Comparison of ENCODE assay signal across 24 cellular contexts in genomic region chr11:114287154-114287553, GRCh38. TPM values are rescaled to one million over a fixed set of nuclear protein-coding genes. Genes with fewer than 3 reads are reported as not detected.
DNase-seq lines count a peak whose midpoint lies in the region; ATAC-seq, FAIRE-seq and TF ChIP-seq lines count a peak whose summit lies in the region.
"Had no signal": no experiment of that assay in that cellular context is flagged by ENCODE, and none has a peak within 500 bp of the region (broad histone marks: within the 10 kb centered on the region; RNA-seq: fewer than 3 reads in every experiment).

No MANE protein-coding gene starts in this region.

- H3K4me3 ChIP-seq in SK-N-SH (ENCODE audit: low read depth in 2 of 2, low read length in 1 of 2), result no peak overlapping the region
- H3K4me3 ChIP-seq in A549, result no peak overlapping the region
- H3K4me3 ChIP-seq in HEK293 (ENCODE audit: low read depth, low read length), result no peak overlapping the region
- H3K4me3 ChIP-seq in RWPE2 (ENCODE audit: severe bottlenecking), result no peak overlapping the region
- H3K4me3 ChIP-seq: BLaER1 had no signal

- no peak for DNase-seq in SK-N-SH
- DNase-seq in A549 (ENCODE audit: low read depth in 1 of 2, low spot score in 1 of 2), result no peak
- no peak for DNase-seq in RWPE2 (ENCODE audit: low spot score)
- no peak for DNase-seq in OCI-M2 (lab: John Stamatoyannopoulos, UW; ENCODE audit: unreplicated experiment)
- no peak for DNase-seq in NCI-H2081 treated with DMSO at 0.1 percent for 48 hours (lab: John Stamatoyannopoulos, UW)
- DNase-seq: ACHN; BE2C; C1 segment of cervical spinal cord; CD4-positive, alpha-beta memory T cell; CD4-positive, CD25-positive, alpha-beta regulatory T cell; CD8-positive, alpha-beta memory T cell; COR-L47; DMS 273 treated with DMSO at 0.1 percent for 48 hours; DMS79 treated with DMSO at 0.1 percent for 48 hours; GF-D8 had no signal

- WGBS in SK-N-SH (ENCODE audit: low lambda C conversion rate), result 76% methylated on average over 2 of the region's 2 CpGs
- WGBS in A549 (ENCODE audit: missing lambda C conversion rate), result 80% methylated on average over 2 of the region's 2 CpGs

- FAIRE-seq in A549 (lab: Jason Lieb, UNC), result no peak
- FAIRE-seq: G401.6, GM12891, GM19239 had no signal

- CTCF ChIA-PET in SK-N-SH (lab: Yijun Ruan, JAX), result interaction anchor here (3.5 kb wide), 1 partner anchor 25 kb away, joined by 15 read pairs; no protein-coding TSS in a partner anchor
- CTCF ChIA-PET in A549 (lab: Yijun Ruan, JAX), result interaction anchor here (1.4 kb wide), 1 partner anchor 26 kb away, joined by 4 read pairs; no protein-coding TSS in a partner anchor
- CTCF ChIA-PET in HEK293 (lab: Yijun Ruan, JAX), result interaction anchor here (0.6 to 1.8 kb wide), 5 partner anchors 9 to 299 kb away, joined by 3 to 9 read pairs (median 3); no protein-coding TSS in a partner anchor

- H3K9me2 ChIP-seq in SK-N-SH, result no peaks in the 10 kb centered on the region

- H3K36me3 ChIP-seq in SK-N-SH (replicated peaks in 1 of 2; ENCODE audit: control insufficient read depth in 1 of 2, insufficient read depth in 2 of 2, low read length in 1 of 2) (no peaks in the 10 kb centered on the region), HEK293 (ENCODE audit: control insufficient read depth in 2 of 2, insufficient read depth in 1 of 2, low read length in 2 of 2) (no peaks in the 10 kb centered on the region), RWPE2 (ENCODE audit: low read depth) (no peaks in the 10 kb centered on the region)
- H3K36me3 ChIP-seq: BE2C, BLaER1 had no signal

- no peak for TF ChIP-seq EP300 in SK-N-SH (IDR thresholded peaks at IDR 0.05; ENCODE audit: borderline replicate concordance in 1 of 2, low read depth in 1 of 2, low read length in 1 of 2)
- TF ChIP-seq EP300 in A549 (IDR thresholded peaks at IDR 0.05), result no peak

- no peaks in the 10 kb centered on the region for H3K9me3 ChIP-seq in SK-N-SH
- H3K9me3 ChIP-seq in A549, result peaks cover 3% of the 10 kb centered on the region; the same call in 1 of the 3 replicates
- no peaks in the 10 kb centered on the region for H3K9me3 ChIP-seq in HEK293 (ENCODE audit: control insufficient read depth, insufficient read depth, low read depth, low read length)
- no peaks in the 10 kb centered on the region for H3K9me3 ChIP-seq in RWPE2 (ENCODE audit: severe bottlenecking)
- H3K9me3 ChIP-seq: BE2C, BLaER1 had no signal

- POLR2A ChIA-PET in SK-N-SH (lab: Yijun Ruan, JAX), result no interaction called here
- POLR2A ChIA-PET in A549 (lab: Yijun Ruan, JAX), result interaction anchor here (1.2 kb wide), 1 partner anchor 9 kb away, joined by 4 read pairs; the partner anchor contains the start of gene NNMT
- POLR2A ChIA-PET in HEK293 (lab: Yijun Ruan, JAX), result no interaction called here

- no peak for TF ChIP-seq POLR2A in A549 (IDR thresholded peaks at IDR 0.05; ENCODE audit: low read length)

- H3K4me2 ChIP-seq in SK-N-SH (no peak overlapping the region), A549 (no peak overlapping the region)
- H3K4me2 ChIP-seq: BLaER1 had no signal

- no peaks in the 10 kb centered on the region for H3K79me2 ChIP-seq in SK-N-SH (ENCODE audit: insufficient read depth)

- H3K27me3 ChIP-seq in SK-N-SH (ENCODE audit: insufficient read depth), result no peaks in the 10 kb centered on the region
- H3K27me3 ChIP-seq in RWPE2 (ENCODE audit: insufficient read depth, poor library complexity, severe bottlenecking), result no peaks in the 10 kb centered on the region
- H3K27me3 ChIP-seq: BE2C, BLaER1 had no signal

- ATAC-seq in SK-N-SH treated with all-trans-retinoic acid at 6 μM for 48 hours, result no peak
- ATAC-seq in A549, result no peak
- no peak for ATAC-seq in RWPE2 (ENCODE audit: low read depth)
- ATAC-seq in HG03565 (IDR thresholded peaks at IDR 0.05; ENCODE audit: unreplicated experiment), result no peak

- H2AFZ ChIP-seq in SK-N-SH (ENCODE audit: low read depth), result no peak overlapping the region

- no peak for TF ChIP-seq RAD21 in SK-N-SH (IDR thresholded peaks at IDR 0.05; ENCODE audit: low read length)
- no peak for TF ChIP-seq RAD21 in A549 (conservative IDR thresholded peaks at IDR 0.05 in 1 of 2, IDR thresholded peaks at IDR 0.05 in 1 of 2)

- TF ChIP-seq CTCF in SK-N-SH (IDR thresholded peaks at IDR 0.05) (no peak), A549 (IDR thresholded peaks at IDR 0.05) (no peak), HEK293 (tag by site-specific recombination; IDR thresholded peaks at IDR 0.05) (no peak), RWPE2 (IDR thresholded peaks at IDR 0.05; ENCODE audit: poor library complexity, severe bottlenecking) (no peak)

- H3K4me1 ChIP-seq in SK-N-SH (ENCODE audit: control insufficient read depth in 1 of 2, insufficient read depth in 2 of 2, low read depth in 1 of 2, low read length in 1 of 2) (peaks cover 5 to 12% of the 10 kb centered on the region in 2 experiments; a peak in 3 of 4 replicates), A549 (peaks cover 65% of the 10 kb centered on the region), HEK293 (ENCODE audit: control insufficient read depth, insufficient read depth, low read length) (no peaks in the 10 kb centered on the region), RWPE2 (ENCODE audit: insufficient read depth, poor library complexity, severe bottlenecking) (peaks cover 37% of the 10 kb centered on the region)
- H3K4me1 ChIP-seq: BE2C, BLaER1 had no signal

- H3K27ac ChIP-seq in SK-N-SH (ENCODE audit: low read depth in 2 of 2, low read length in 1 of 2) (no peak overlapping the region), A549 (peak overlapping the region; percentile 88 to 100; a peak in 5 of 6 replicates), HEK293 (ENCODE audit: extremely low read depth, low read depth, low read length) (no peak overlapping the region), RWPE2 (ENCODE audit: poor library complexity, severe bottlenecking) (peak overlapping the region; percentile 77)
- H3K27ac ChIP-seq: 22Rv1, BLaER1 had no signal

- H3K9ac ChIP-seq in SK-N-SH, result no peak overlapping the region
- H3K9ac ChIP-seq: BLaER1 had no signal

- peaks cover 9% of the 10 kb centered on the region for H3F3A ChIP-seq in SK-N-SH (replicated peaks; ENCODE audit: insufficient read depth)

- no peaks in the 10 kb centered on the region for H4K20me1 ChIP-seq in SK-N-SH (ENCODE audit: insufficient read depth)
- H4K20me1 ChIP-seq: BLaER1 had no signal

TF ChIP-seq in SK-N-SH treated with all-trans-retinoic acid at 6 μM for 48 hours, 23 proteins besides CTCF, POLR2A, EP300 and RAD21 (continues in another document):
- TF ChIP-seq, protein P1, sequence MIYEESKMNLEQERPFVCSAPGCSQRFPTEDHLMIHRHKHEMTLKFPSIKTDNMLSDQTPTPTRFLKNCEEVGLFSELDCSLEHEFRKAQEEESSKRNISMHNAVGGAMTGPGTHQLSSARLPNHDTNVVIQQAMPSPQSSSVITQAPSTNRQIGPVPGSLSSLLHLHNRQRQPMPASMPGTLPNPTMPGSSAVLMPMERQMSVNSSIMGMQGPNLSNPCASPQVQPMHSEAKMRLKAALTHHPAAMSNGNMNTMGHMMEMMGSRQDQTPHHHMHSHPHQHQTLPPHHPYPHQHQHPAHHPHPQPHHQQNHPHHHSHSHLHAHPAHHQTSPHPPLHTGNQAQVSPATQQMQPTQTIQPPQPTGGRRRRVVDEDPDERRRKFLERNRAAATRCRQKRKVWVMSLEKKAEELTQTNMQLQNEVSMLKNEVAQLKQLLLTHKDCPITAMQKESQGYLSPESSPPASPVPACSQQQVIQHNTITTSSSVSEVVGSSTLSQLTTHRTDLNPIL (CRISPR knock-in tag; IDR thresholded peaks at IDR 0.05; ENCODE audit: low read depth), result no peak

TF ChIP-seq in SK-N-SH, 30 proteins besides CTCF, POLR2A, EP300 and RAD21:
- TF ChIP-seq JUND (IDR thresholded peaks at IDR 0.05), result no peak
- no peak for TF ChIP-seq FOXM1 (IDR thresholded peaks at IDR 0.05; ENCODE audit: low read depth)
- TF ChIP-seq RXRA (IDR thresholded peaks at IDR 0.05; ENCODE audit: borderline replicate concordance, low read depth), result no peak

TF ChIP-seq in A549, 52 proteins besides CTCF, POLR2A, EP300 and RAD21 (continues in another document):
- TF ChIP-seq HMGXB4 (CRISPR knock-in tag; IDR thresholded peaks at IDR 0.05; ENCODE audit: borderline replicate concordance), result no peak
- no peak for TF ChIP-seq CEBPB (IDR thresholded peaks at IDR 0.05)

TF ChIP-seq in HEK293, 187 proteins besides CTCF, POLR2A, EP300 and RAD21:
- TF ChIP-seq ZFP3 (tag by site-specific recombination; IDR thresholded peaks at IDR 0.05; ENCODE audit: low read depth), result peak; percentile 46; the same call in 1 of the 2 replicates
- TF ChIP-seq, protein P2, sequence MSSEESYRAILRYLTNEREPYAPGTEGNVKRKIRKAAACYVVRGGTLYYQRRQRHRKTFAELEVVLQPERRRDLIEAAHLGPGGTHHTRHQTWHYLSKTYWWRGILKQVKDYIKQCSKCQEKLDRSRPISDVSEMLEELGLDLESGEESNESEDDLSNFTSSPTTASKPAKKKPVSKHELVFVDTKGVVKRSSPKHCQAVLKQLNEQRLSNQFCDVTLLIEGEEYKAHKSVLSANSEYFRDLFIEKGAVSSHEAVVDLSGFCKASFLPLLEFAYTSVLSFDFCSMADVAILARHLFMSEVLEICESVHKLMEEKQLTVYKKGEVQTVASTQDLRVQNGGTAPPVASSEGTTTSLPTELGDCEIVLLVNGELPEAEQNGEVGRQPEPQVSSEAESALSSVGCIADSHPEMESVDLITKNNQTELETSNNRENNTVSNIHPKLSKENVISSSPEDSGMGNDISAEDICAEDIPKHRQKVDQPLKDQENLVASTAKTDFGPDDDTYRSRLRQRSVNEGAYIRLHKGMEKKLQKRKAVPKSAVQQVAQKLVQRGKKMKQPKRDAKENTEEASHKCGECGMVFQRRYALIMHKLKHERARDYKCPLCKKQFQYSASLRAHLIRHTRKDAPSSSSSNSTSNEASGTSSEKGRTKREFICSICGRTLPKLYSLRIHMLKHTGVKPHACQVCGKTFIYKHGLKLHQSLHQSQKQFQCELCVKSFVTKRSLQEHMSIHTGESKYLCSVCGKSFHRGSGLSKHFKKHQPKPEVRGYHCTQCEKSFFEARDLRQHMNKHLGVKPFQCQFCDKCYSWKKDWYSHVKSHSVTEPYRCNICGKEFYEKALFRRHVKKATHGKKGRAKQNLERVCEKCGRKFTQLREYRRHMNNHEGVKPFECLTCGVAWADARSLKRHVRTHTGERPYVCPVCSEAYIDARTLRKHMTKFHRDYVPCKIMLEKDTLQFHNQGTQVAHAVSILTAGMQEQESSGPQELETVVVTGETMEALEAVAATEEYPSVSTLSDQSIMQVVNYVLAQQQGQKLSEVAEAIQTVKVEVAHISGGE (tag by site-specific recombination; conservative IDR thresholded peaks at IDR 0.05; ENCODE audit: low read depth), result no peak

RNA-seq across cellular contexts. Expression of gene NNMT, which starts 9.0 kb away (rescaled TPM):
- polyA plus RNA-seq in SK-N-SH (2012; rRNA removed) (84.6 and 106 TPM in 2 replicates), A549 (2011; rRNA removed) (285 and 296 TPM in 2 replicates), A549 (2017; fragmentation: RNase III; extraction: RNeasy Plus Mini Kit Qiagen cat#74134 plus additional on column Dnase treatment) (295 to 421 TPM (median 390 TPM) in 3 replicates)
- polyA plus RNA-seq in SK-N-SH (2012; cell fraction: cytosol; rRNA removed), result 90.6 and 92.0 TPM in 2 replicates
- polyA plus RNA-seq in SK-N-SH (2012; cell fraction: nucleus; rRNA removed), result 109 and 183 TPM in 2 replicates
- 196 and 199 TPM in 2 replicates for polyA plus RNA-seq in A549 (2012; cell fraction: cytosol; rRNA removed)
- 179 and 198 TPM in 2 replicates for polyA plus RNA-seq in A549 (2012; cell fraction: nucleus; rRNA removed)
- 123 and 152 TPM in 2 replicates for polyA minus RNA-seq in A549 (2011; rRNA and poly(A)+ RNA removed)
- polyA plus RNA-seq: CD14-positive monocyte; CD4-positive, alpha-beta memory T cell; CD4-positive, CD25-positive, alpha-beta regulatory T cell; CD8-positive, alpha-beta memory T cell had no signal

Comparison
In these comparisons a context has a peak if more than half of its experiments do, and no peak if none do; other contexts are left out.
1. H3K27ac ChIP-seq: peak in A549 (2 of 2) and RWPE2 (single experiment); none in SK-N-SH (0 of 2) and HEK293 (single experiment).